In genomic region chr7:101174322-101174854, GRCh38 we compare ENCODE assay signal across 10 cellular contexts. TPM values are rescaled to one million over a fixed set of nuclear protein-coding genes. Genes with fewer than 3 reads are reported as not detected.
A peak's percentile ranks its signal among the peaks of the same experiment; 100 is the strongest.
DNase-seq lines count a peak whose midpoint lies in the region; ATAC-seq and TF ChIP-seq lines count a peak whose summit lies in the region.
"Had no signal": no experiment of that assay in that cellular context is flagged by ENCODE, and none has a peak within 500 bp of the region (broad histone marks: within the 10 kb centered on the region; RNA-seq: fewer than 3 reads in every experiment).

No MANE protein-coding gene starts in this region.

- H3K9me3 ChIP-seq in A673 (ENCODE audit: low read depth, low read length, poor library complexity, severe bottlenecking) (no peaks in the 10 kb centered on the region), iPS-18a (ENCODE audit: control insufficient read depth, low read depth, low read length) (no peaks in the 10 kb centered on the region)
- H3K9me3 ChIP-seq: MG63 had no signal

- DNase-seq in A673 (ENCODE audit: low spot score), result no peak
- DNase-seq in Daoy (ENCODE audit: low read depth), result peak; percentile 38
- DNase-seq in activated CD4-positive, alpha-beta memory T cell treated with anti-CD3 and anti-CD28 coated beads for 36 hours, result no peak
- DNase-seq in SW480 (ENCODE audit: low spot score), result no peak
- DNase-seq in SKM-1 treated with dmso at 0.1 percent for 144 hours (lab: John Stamatoyannopoulos, UW; ENCODE audit: unreplicated experiment), result no peak
- no peak for DNase-seq in glutamatergic neuron

- peaks cover 74% of the 10 kb centered on the region for H3K27me3 Mint-ChIP-seq in activated CD4-positive, alpha-beta memory T cell treated with anti-CD3 and anti-CD28 coated beads for 36 hours
- peaks cover 57% of the 10 kb centered on the region for H3K27me3 Mint-ChIP-seq in glutamatergic neuron (ENCODE audit: unreplicated experiment)

- H3K27me3 ChIP-seq in A673 (replicated peaks; ENCODE audit: insufficient read depth, low read depth, low read length, poor library complexity) (peaks cover 57% of the 10 kb centered on the region), iPS-18a (ENCODE audit: control insufficient read depth, insufficient read depth, low read length) (peaks cover 99% of the 10 kb centered on the region)

- H3K27ac ChIP-seq in A673 (ENCODE audit: low read depth, low read length, poor library complexity, severe bottlenecking) (no peak overlapping the region), iPS-18a (ENCODE audit: low read length) (no peak overlapping the region)
- H3K27ac ChIP-seq: C4-2B had no signal

- H3K4me3 Mint-ChIP-seq in activated CD4-positive, alpha-beta memory T cell treated with anti-CD3 and anti-CD28 coated beads for 36 hours, result peak overlapping the region; percentile 20
- no peak overlapping the region for H3K4me3 Mint-ChIP-seq in glutamatergic neuron (ENCODE audit: unreplicated experiment)

- no peaks in the 10 kb centered on the region for H3K36me3 Mint-ChIP-seq in activated CD4-positive, alpha-beta memory T cell treated with anti-CD3 and anti-CD28 coated beads for 36 hours
- peaks cover 6% of the 10 kb centered on the region for H3K36me3 Mint-ChIP-seq in glutamatergic neuron (ENCODE audit: unreplicated experiment)

- H3K9me3 Mint-ChIP-seq in activated CD4-positive, alpha-beta memory T cell treated with anti-CD3 and anti-CD28 coated beads for 36 hours, result no peaks in the 10 kb centered on the region
- H3K9me3 Mint-ChIP-seq in glutamatergic neuron (ENCODE audit: unreplicated experiment), result peaks cover 4% of the 10 kb centered on the region

- no TSS peak for BruUV-seq in A673 (replicated peaks; lab: Mats Ljungman, UMichigan)

- TF ChIP-seq CTCF in A673 (conservative IDR thresholded peaks at IDR 0.05; ENCODE audit: low read depth, low read length), result no peak
- TF ChIP-seq CTCF in glutamatergic neuron (IDR thresholded peaks at IDR 0.05; ENCODE audit: partially characterized antibody, unreplicated experiment), result no peak

- POLR2A ChIA-PET in A673 (lab: Charles Lee; ENCODE audit: low non-redundant PET), result no interaction called here
- POLR2A ChIA-PET in activated CD4-positive, alpha-beta memory T cell treated with anti-CD3 and anti-CD28 coated beads for 36 hours (lab: Charles Lee), result interaction anchor here (1.0 kb wide), 1 partner anchor 9 kb away, joined by 5 read pairs; the partner anchor contains the start of gene VGF

- H3K27ac Mint-ChIP-seq in activated CD4-positive, alpha-beta memory T cell treated with anti-CD3 and anti-CD28 coated beads for 36 hours, result no peak overlapping the region
- no peak overlapping the region for H3K27ac Mint-ChIP-seq in glutamatergic neuron (ENCODE audit: unreplicated experiment)

- H3K4me1 ChIP-seq in A673 (ENCODE audit: insufficient read depth, low read length, poor library complexity, severe bottlenecking) (peaks cover 35% of the 10 kb centered on the region), iPS-18a (ENCODE audit: control insufficient read depth, low read depth, low read length) (peaks cover 21% of the 10 kb centered on the region)

- H3K4me1 Mint-ChIP-seq in activated CD4-positive, alpha-beta memory T cell treated with anti-CD3 and anti-CD28 coated beads for 36 hours (ENCODE audit: low read depth), result peaks cover 44% of the 10 kb centered on the region
- H3K4me1 Mint-ChIP-seq in glutamatergic neuron (ENCODE audit: low read depth, unreplicated experiment), result peaks cover 10% of the 10 kb centered on the region

- H3K4me3 ChIP-seq in A673 (ENCODE audit: low read depth, low read length, poor library complexity, severe bottlenecking) (peak overlapping the region; percentile 36), iPS-18a (ENCODE audit: low read length) (peak overlapping the region; percentile 59)
- H3K4me3 ChIP-seq: MG63 had no signal

- no peak for ATAC-seq in GM19455 (IDR thresholded peaks at IDR 0.05; ENCODE audit: unreplicated experiment)

- CTCF ChIA-PET in A673 (lab: Charles Lee), result interaction anchor here (0.9 to 1.1 kb wide), 2 partner anchors 18 to 30 kb away, joined by 5 to 10 read pairs; no protein-coding TSS in a partner anchor
- CTCF ChIA-PET in activated CD4-positive, alpha-beta memory T cell treated with anti-CD3 and anti-CD28 coated beads for 36 hours (lab: Charles Lee), result interaction anchor here (0.7 to 6.9 kb wide), 6 partner anchors 9 to 108 kb away, joined by 4 to 34 read pairs (median 5); partner anchors contain the start of gene VGF

- intact Hi-C loops in A673 (cut with micrococcal nuclease; ENCODE audit: unreplicated experiment), result loop anchor here (10.0 kb wide), 1 partner anchor 80 kb away; no protein-coding TSS in a partner anchor
- intact Hi-C loops in activated CD4-positive, alpha-beta memory T cell treated with anti-CD3 and anti-CD28 coated beads for 36 hours (cut with micrococcal nuclease), result loop anchor here (5.0 kb wide), 1 partner anchor 287 kb away; the partner anchor contains the start of gene UFSP1

- H3K9ac ChIP-seq in iPS-18a (ENCODE audit: low read length), result no peak overlapping the region

- H3K36me3 ChIP-seq in A673 (ENCODE audit: insufficient read depth, low read length, poor library complexity, severe bottlenecking) (no peaks in the 10 kb centered on the region), iPS-18a (ENCODE audit: control insufficient read depth, low read depth, low read length) (no peaks in the 10 kb centered on the region)
- H3K36me3 ChIP-seq: MG63 had no signal

RNA-seq across cellular contexts. Expression of gene NAT16, which starts 5.7 kb away (rescaled TPM):
- total RNA-seq in A673 (2021) (not detected in 2 replicates), glutamatergic neuron (ENCODE audit: unreplicated experiment) (2.4 TPM)
- not detected in 2 replicates for total RNA-seq in Daoy (2014; rRNA removed; shearing (Covaris generic))
- total RNA-seq in activated CD4-positive, alpha-beta memory T cell treated with anti-CD3 and anti-CD28 coated beads for 36 hours, result not detected

RNA-seq across cellular contexts. Expression of gene VGF, which starts 9.0 kb away (rescaled TPM):
- 14.4 and 16.0 TPM in 2 replicates for total RNA-seq in A673 (2021)
- 6.5 and 10.3 TPM in 2 replicates for total RNA-seq in Daoy (2014; rRNA removed; shearing (Covaris generic))
- not detected for total RNA-seq in activated CD4-positive, alpha-beta memory T cell treated with anti-CD3 and anti-CD28 coated beads for 36 hours
- total RNA-seq in glutamatergic neuron (ENCODE audit: unreplicated experiment), result 8.4 TPM

RNA-seq across cellular contexts. Expression of gene AP1S1, which starts 20.1 kb away (rescaled TPM):
- 71.3 and 79.0 TPM in 2 replicates for total RNA-seq in A673 (2021)
- total RNA-seq in Daoy (2014; rRNA removed; shearing (Covaris generic)), result 320 and 364 TPM in 2 replicates
- 10 to 100 TPM; 41.1 to 44.7 TPM for total RNA-seq in activated CD4-positive, alpha-beta memory T cell treated with anti-CD3 and anti-CD28 coated beads for 36 hours
- total RNA-seq in glutamatergic neuron (ENCODE audit: unreplicated experiment), result 50.4 TPM

RNA-seq across cellular contexts. Expression of gene MOGAT3, which starts 26.4 kb away (rescaled TPM):
- not detected in 2 replicates for total RNA-seq in A673 (2021)
- not detected in 2 replicates for total RNA-seq in Daoy (2014; rRNA removed; shearing (Covaris generic))
- total RNA-seq in activated CD4-positive, alpha-beta memory T cell treated with anti-CD3 and anti-CD28 coated beads for 36 hours, result not detected
- not detected for total RNA-seq in glutamatergic neuron (ENCODE audit: unreplicated experiment)

RNA-seq across cellular contexts. Expression of gene PLOD3, which starts 43.0 kb away (rescaled TPM):
- total RNA-seq in A673 (2021) (77.0 and 84.1 TPM in 2 replicates), glutamatergic neuron (ENCODE audit: unreplicated experiment) (47.1 TPM)
- 107 and 139 TPM in 2 replicates for total RNA-seq in Daoy (2014; rRNA removed; shearing (Covaris generic))
- total RNA-seq in activated CD4-positive, alpha-beta memory T cell treated with anti-CD3 and anti-CD28 coated beads for 36 hours, result 10 to 100 TPM; 37.1 to 43.4 TPM
